In the genomic region with DNA sequence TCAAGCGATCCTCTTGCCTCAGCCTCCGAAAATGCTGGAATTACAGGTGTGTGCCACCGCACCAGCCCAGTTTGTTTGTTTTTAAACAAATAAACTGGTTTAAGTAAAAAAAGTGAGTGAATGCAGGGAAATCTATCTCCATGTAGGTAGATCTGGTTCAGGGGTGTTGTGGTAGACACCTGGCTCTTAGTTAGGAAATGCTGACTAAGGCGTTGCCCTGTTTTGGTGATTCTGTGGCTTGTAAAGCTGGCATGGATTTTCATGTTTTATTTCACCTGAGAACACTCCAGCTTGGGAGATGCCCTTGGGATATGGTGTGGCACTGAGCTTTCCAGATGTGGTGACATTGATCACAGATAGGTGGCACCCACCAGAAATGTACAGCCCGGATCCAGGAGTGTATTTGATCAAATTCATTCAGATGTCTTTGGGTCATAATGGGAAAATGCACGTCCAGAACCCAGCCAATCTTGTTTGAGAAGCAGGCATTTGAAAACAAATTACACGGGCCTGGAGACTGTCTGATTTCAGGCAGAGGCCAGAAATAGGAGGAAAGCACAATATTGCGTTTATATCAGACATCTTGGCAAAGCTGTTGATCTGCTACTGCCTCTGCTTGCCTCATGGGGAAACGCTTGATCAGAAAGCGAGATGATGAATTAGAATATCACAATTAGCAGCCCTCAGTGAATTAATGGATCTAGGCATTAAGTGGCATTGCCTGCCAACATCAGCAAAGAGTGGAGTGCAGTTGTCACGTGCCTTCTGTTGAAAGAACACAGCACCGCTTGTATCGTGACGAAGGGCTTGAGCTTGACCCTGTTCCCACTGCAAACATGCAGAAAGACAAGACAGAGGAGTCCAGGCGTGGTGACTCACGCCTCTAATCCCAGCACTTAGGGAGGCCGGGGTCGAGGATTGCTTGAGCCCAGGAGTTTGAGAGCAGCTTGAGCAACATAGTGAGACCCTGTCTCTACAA, we compare ENCODE assay signal across 10 cellular contexts. TPM values are rescaled to one million over a fixed set of nuclear protein-coding genes. Genes with fewer than 3 reads are reported as not detected.
DNase-seq lines count a peak whose midpoint lies in the region; ATAC-seq lines count a peak whose summit lies in the region.
"Had no signal": no experiment of that assay in that cellular context is flagged by ENCODE, and none has a peak within 500 bp of the region (broad histone marks: within the 10 kb centered on the region; RNA-seq: fewer than 3 reads in every experiment).

No MANE protein-coding gene starts in this region.

- intact Hi-C loops in Right ventricle myocardium inferior (cut with DNase I) (no loop called here), cardiac septum (cut with DNase I) (loop anchor here (5.0 kb wide), 1 partner anchor 37 kb away; no protein-coding TSS in a partner anchor)

- peak; percentile 63 for ATAC-seq in Right ventricle myocardium inferior
- no peak for ATAC-seq in GM21619 (IDR thresholded peaks at IDR 0.05; ENCODE audit: unreplicated experiment)
- no peak for ATAC-seq in activated CD4-positive, CD25-positive, alpha-beta regulatory T cell treated with anti-CD3 and anti-CD28 coated beads, Interleukin-2, amount 50 U/mL, for 24 hours
- no peak for ATAC-seq in GM19455 (IDR thresholded peaks at IDR 0.05; ENCODE audit: unreplicated experiment)

- DNase-seq in Right ventricle myocardium inferior (ENCODE audit: missing footprints) (no peak), cardiac septum (ENCODE audit: low spot score) (no peak), fibroblast of gingiva (ENCODE audit: low read depth) (peak; percentile 78), myocyte (ENCODE audit: low read depth) (peak; percentile 74)
- no peak for DNase-seq in activated CD4-positive, alpha-beta T cell treated with anti-CD3 and anti-CD28 coated beads, Interleukin-2, amount 50 U/mL, for 4 hours
- DNase-seq: activated CD4-positive, alpha-beta T cell treated with anti-CD3 and anti-CD28 coated beads for 4 hours; NCI-H1930 had no signal

RNA-seq across cellular contexts. Expression of gene IL34, which starts 7.3 kb away (rescaled TPM):
- 2.0 TPM for total RNA-seq in Right ventricle myocardium inferior
- total RNA-seq in cardiac septum, result 1.2 TPM
- total RNA-seq in myocyte, result 20.0 and 67.8 TPM in 2 replicates
- 25.0 TPM for polyA plus RNA-seq in myocyte (2012)

RNA-seq across cellular contexts. Expression of gene MTSS2, which starts 46.8 kb away (rescaled TPM):
- total RNA-seq in Right ventricle myocardium inferior (88.4 TPM), cardiac septum (63.4 TPM), myocyte (170 and 234 TPM in 2 replicates)
- 626 TPM for polyA plus RNA-seq in myocyte (2012)

Comparison
In these comparisons a context has a peak if more than half of its experiments do, and no peak if none do; other contexts are left out.
1. DNase-seq: peak in fibroblast of gingiva (single experiment) and myocyte (single experiment); none in Right ventricle myocardium inferior (single experiment), cardiac septum (single experiment) and activated CD4-positive, alpha-beta T cell treated with anti-CD3 and anti-CD28 coated beads, Interleukin-2, amount 50 U/mL, for 4 hours (0 of 2).